Comparison of ENCODE assay signal across 8 cellular contexts in genomic region chr7:137626469-137627067, GRCh38.
DNase-seq lines count a peak whose midpoint lies in the region; ATAC-seq, FAIRE-seq and TF ChIP-seq lines count a peak whose summit lies in the region.

No MANE protein-coding gene starts in this region.

- H3K27ac ChIP-seq in pancreas (no peak overlapping the region), ovary (no peak overlapping the region)

- no peak for TF ChIP-seq EP300 in ovary (IDR thresholded peaks at IDR 0.05)

- intact Hi-C loops in pancreas (cut with DNase I) (no loop called here), ovary (cut with DNase I) (loop anchor here in 1 of 4 donors (5.0 kb wide), 1 partner anchor 411 kb away; no protein-coding TSS in a partner anchor)

- peak; percentile 55 for ATAC-seq in GM21717 (IDR thresholded peaks at IDR 0.05; ENCODE audit: unreplicated experiment)
- peak in 3 of 4 donors; percentile 72 to 78 (median 74) for ATAC-seq in pancreas

- H3K9me3 ChIP-seq in pancreas = no peaks in the 10 kb centered on the region
- no peaks in the 10 kb centered on the region for H3K9me3 ChIP-seq in ovary

- no peaks in the 10 kb centered on the region for H3K4me1 ChIP-seq in pancreas
- H3K4me1 ChIP-seq in ovary (ENCODE audit: insufficient read depth) = no peaks in the 10 kb centered on the region

- H3K27me3 ChIP-seq in pancreas = no peaks in the 10 kb centered on the region
- H3K27me3 ChIP-seq in ovary = no peaks in the 10 kb centered on the region

- H3K36me3 ChIP-seq in pancreas (no peaks in the 10 kb centered on the region), ovary (no peaks in the 10 kb centered on the region)

- FAIRE-seq in pancreas (lab: Jason Lieb, UNC) = no peak

- DNase-seq in activated T-cell treated with anti-CD3 and anti-CD28 coated beads for 48 hours (ENCODE audit: low read depth) (peak; percentile 10), activated T-cell treated with anti-CD3 and anti-CD28 coated beads for 4 hours (no peak), Kasumi-1 (lab: John Stamatoyannopoulos, UW) (peak; percentile 60 to 62), UCSD-AML1 (lab: John Stamatoyannopoulos, UW; ENCODE audit: unreplicated experiment) (peak; percentile 12), fibroblast of mammary gland (ENCODE audit: low read depth) (peak; percentile 54), pancreas (peak in 5 of 6 donors; percentile 8 to 61 (median 32)), ovary (no peak)

- TF ChIP-seq CTCF in fibroblast of mammary gland (conservative IDR thresholded peaks at IDR 0.05; ENCODE audit: control insufficient read depth, insufficient read depth, low read depth, low read length) = peak; percentile 85
- peak; percentile 43 to 71 (median 64) for TF ChIP-seq CTCF in pancreas (IDR thresholded peaks at IDR 0.05)
- TF ChIP-seq CTCF in ovary (IDR thresholded peaks at IDR 0.05) = no peak

- no peak for TF ChIP-seq POLR2A in ovary (IDR thresholded peaks at IDR 0.05)

- H3K4me3 ChIP-seq in fibroblast of mammary gland (ENCODE audit: control insufficient read depth, low read depth, low read length) (no peak overlapping the region), pancreas (no peak overlapping the region), ovary (no peak overlapping the region)

- 11 to 15% methylated on average over 8 of the region's 8 CpGs for WGBS in pancreas, 2 donors
- WGBS in ovary, 3 donors = 15 to 19% (median 18%) methylated on average over 8 of the region's 8 CpGs

Comparison
In these comparisons a context has a peak if more than half of its experiments do, and no peak if none do; other contexts are left out.
1. DNase-seq: peak in activated T-cell treated with anti-CD3 and anti-CD28 coated beads for 48 hours (single experiment), Kasumi-1 (2 of 2), UCSD-AML1 (single experiment), fibroblast of mammary gland (single experiment) and pancreas (5 of 6); none in activated T-cell treated with anti-CD3 and anti-CD28 coated beads for 4 hours (single experiment) and ovary (0 of 5).
2. CTCF ChIP-seq: peak in fibroblast of mammary gland (single experiment) and pancreas (4 of 4); none in ovary (0 of 3).